1 cellular context compared by ENCODE assay signal in genomic region chr16:67967183-67967955, GRCh38.
TF ChIP-seq lines count a peak whose summit lies in the region.

No MANE protein-coding gene starts in this region.

TF ChIP-seq in HepG2, 621 proteins besides CTCF, POLR2A, EP300 and RAD21 (continued from another document and continues in another):
- TF ChIP-seq ARID4A (CRISPR knock-in tag; IDR thresholded peaks at IDR 0.05; ENCODE audit: borderline replicate concordance) (no peak), ZNF563 (CRISPR knock-in tag; IDR thresholded peaks at IDR 0.05) (no peak), HNRNPH1 (optimal IDR thresholded peaks at IDR 0.05; ENCODE audit: low read depth, low read length) (no peak), SNRNP70 (IDR thresholded peaks at IDR 0.05; ENCODE audit: low read depth, low read length) (no peak), NCOR1 (IDR thresholded peaks at IDR 0.05; ENCODE audit: borderline replicate concordance, low read length) (no peak), MXI1 (IDR thresholded peaks at IDR 0.05; ENCODE audit: borderline replicate concordance, low read depth, low read length) (no peak), NFYB (CRISPR knock-in tag; IDR thresholded peaks at IDR 0.05) (no peak; the same call in 1 of the 2 replicates), RBM39 (IDR thresholded peaks at IDR 0.05; ENCODE audit: low read depth, low read length, poor library complexity, severe bottlenecking) (no peak), NFIC (IDR thresholded peaks at IDR 0.05; ENCODE audit: low read length) (no peak), THRA (CRISPR knock-in tag; IDR thresholded peaks at IDR 0.05; ENCODE audit: borderline replicate concordance) (no peak), FOXO1 (CRISPR knock-in tag; IDR thresholded peaks at IDR 0.05) (no peak), JUNB (CRISPR knock-in tag; IDR thresholded peaks at IDR 0.05; ENCODE audit: borderline replicate concordance) (0 out of 2 replicates have a peak, but pooled peaks have one; percentile 30), MIER3 (CRISPR knock-in tag; IDR thresholded peaks at IDR 0.05; ENCODE audit: borderline replicate concordance) (no peak), ZNF30 (CRISPR knock-in tag; IDR thresholded peaks at IDR 0.05) (no peak), TFDP1 (CRISPR knock-in tag; IDR thresholded peaks at IDR 0.05; ENCODE audit: borderline replicate concordance) (no peak), HMGA1 (CRISPR knock-in tag; conservative IDR thresholded peaks at IDR 0.05) (no peak), MTA3 (CRISPR knock-in tag; IDR thresholded peaks at IDR 0.05) (no peak), ZNF225 (CRISPR knock-in tag; IDR thresholded peaks at IDR 0.05) (no peak; the same call in 1 of the 2 replicates), ZNF546 (CRISPR knock-in tag; conservative IDR thresholded peaks at IDR 0.05) (no peak; the same call in 1 of the 2 replicates), ZFP62 (CRISPR knock-in tag; IDR thresholded peaks at IDR 0.05) (no peak), ZNF800 (CRISPR knock-in tag; IDR thresholded peaks at IDR 0.05) (no peak), ZNF766 (CRISPR knock-in tag; IDR thresholded peaks at IDR 0.05; ENCODE audit: borderline replicate concordance) (no peak), SKI (IDR thresholded peaks at IDR 0.05; ENCODE audit: partially characterized antibody) (no peak), ZNF12 (CRISPR knock-in tag; IDR thresholded peaks at IDR 0.05) (no peak), KDM6A (CRISPR knock-in tag; IDR thresholded peaks at IDR 0.05; ENCODE audit: low read depth) (no peak), TGIF2 (CRISPR knock-in tag; IDR thresholded peaks at IDR 0.05) (no peak), ZNF772 (CRISPR knock-in tag; IDR thresholded peaks at IDR 0.05) (no peak), MTF2 (CRISPR knock-in tag; IDR thresholded peaks at IDR 0.05; ENCODE audit: borderline replicate concordance) (no peak), EEA1 (CRISPR knock-in tag; IDR thresholded peaks at IDR 0.05; ENCODE audit: borderline replicate concordance) (0 out of 2 replicates have a peak, but pooled peaks have one; percentile 47), MAFK (conservative IDR thresholded peaks at IDR 0.05 in 1 of 2, IDR thresholded peaks at IDR 0.05 in 1 of 2; ENCODE audit: low read length in 2 of 2) (no peak), ZNF547 (CRISPR knock-in tag; IDR thresholded peaks at IDR 0.05) (no peak), HDAC6 (IDR thresholded peaks at IDR 0.05; ENCODE audit: low read depth, low read length) (no peak), SMAD1 (CRISPR knock-in tag; IDR thresholded peaks at IDR 0.05; ENCODE audit: borderline replicate concordance, low read depth) (no peak), FOXA3 (CRISPR knock-in tag; IDR thresholded peaks at IDR 0.05) (no peak), ZNF605 (CRISPR knock-in tag; IDR thresholded peaks at IDR 0.05) (no peak), GATAD1 (CRISPR knock-in tag; IDR thresholded peaks at IDR 0.05) (no peak), BRD4 (CRISPR knock-in tag; IDR thresholded peaks at IDR 0.05) (no peak), TCF12 (IDR thresholded peaks at IDR 0.05) (no peak), TCF12 (CRISPR knock-in tag; IDR thresholded peaks at IDR 0.05) (no peak), KLF6 (CRISPR knock-in tag; IDR thresholded peaks at IDR 0.05) (no peak), SAP130 (CRISPR knock-in tag; IDR thresholded peaks at IDR 0.05; ENCODE audit: low read depth) (peak; percentile 62; the same call in 1 of the 2 replicates), HNF1B (CRISPR knock-in tag; IDR thresholded peaks at IDR 0.05) (peak; percentile 64; the same call in 1 of the 2 replicates), GATA4 (IDR thresholded peaks at IDR 0.05; ENCODE audit: borderline replicate concordance, low read depth) (no peak), PHF8 (CRISPR knock-in tag; IDR thresholded peaks at IDR 0.05) (no peak), ZNF777 (CRISPR knock-in tag; IDR thresholded peaks at IDR 0.05) (no peak), HHEX (CRISPR knock-in tag; IDR thresholded peaks at IDR 0.05) (no peak), FOXM1 (CRISPR knock-in tag; IDR thresholded peaks at IDR 0.05) (no peak), DRAP1 (CRISPR knock-in tag; IDR thresholded peaks at IDR 0.05) (no peak), PATZ1 (CRISPR knock-in tag; IDR thresholded peaks at IDR 0.05) (no peak), SKIL (CRISPR knock-in tag; IDR thresholded peaks at IDR 0.05; ENCODE audit: borderline replicate concordance) (0 out of 2 replicates have a peak, but pooled peaks have one; percentile 48), ADNP (CRISPR knock-in tag; IDR thresholded peaks at IDR 0.05) (no peak), ZNF749 (CRISPR knock-in tag; IDR thresholded peaks at IDR 0.05; ENCODE audit: borderline replicate concordance) (no peak), MXD4 (CRISPR knock-in tag; IDR thresholded peaks at IDR 0.05) (no peak; the same call in 1 of the 2 replicates), HBP1 (CRISPR knock-in tag; IDR thresholded peaks at IDR 0.05; ENCODE audit: low read depth) (peak; percentile 18; the same call in 1 of the 2 replicates), ZKSCAN1 (IDR thresholded peaks at IDR 0.05; ENCODE audit: low read length) (no peak), ZNF678 (CRISPR knock-in tag; IDR thresholded peaks at IDR 0.05) (no peak), DDIT3 (CRISPR knock-in tag; IDR thresholded peaks at IDR 0.05) (no peak), RXRB (CRISPR knock-in tag; IDR thresholded peaks at IDR 0.05; ENCODE audit: borderline replicate concordance) (peak; percentile 3; the same call in 1 of the 2 replicates)
